In genomic region chr18:79100944-79101343, GRCh38 we compare ENCODE assay signal across 26 cellular contexts.
"Had no signal": no experiment of that assay in that cellular context is flagged by ENCODE, and none has a peak within 500 bp of the region (broad histone marks: within the 10 kb centered on the region; RNA-seq: fewer than 3 reads in every experiment).

No MANE protein-coding gene starts in this region.

- ATAC-seq: activated naive CD4-positive, alpha-beta T cell treated with anti-CD3 and anti-CD28 coated beads, Interleukin-2, amount 50 U/mL, for 72 hours; activated T-cell treated with anti-CD3 and anti-CD28 coated beads, Interleukin-2, amount 50 U/mL, for 4 hours; esophagus mucosa; T-helper 17 cell; WTC11 had no signal

- H3K36me3 ChIP-seq: ascending aorta, breast epithelium, cardiac muscle cell had no signal

- H3K4me3 ChIP-seq: ascending aorta, breast epithelium, cardiac muscle cell, coronary artery, dorsolateral prefrontal cortex had no signal

- H3K27me3 ChIP-seq: ascending aorta, breast epithelium, cardiac muscle cell, dorsolateral prefrontal cortex had no signal

- H3K9me3 ChIP-seq: ascending aorta, breast epithelium had no signal

- DNase-seq: activated CD4-positive, alpha-beta memory T cell treated with anti-CD3 and anti-CD28 coated beads, Interleukin-2, amount 10 ng/mL, durations not matched to agents 7 days and 5 days; activated CD4-positive, alpha-beta T cell treated with anti-CD3 and anti-CD28 coated beads for 1 hour; activated CD4-positive, alpha-beta T cell treated with anti-CD3 and anti-CD28 coated beads for 4 hours; activated CD4-positive, alpha-beta T cell treated with anti-CD3 and anti-CD28 coated beads, Interleukin-2, amount 10 ng/mL, durations not matched to agents 7 days and 5 days; activated CD4-positive, alpha-beta T cell treated with anti-CD3 and anti-CD28 coated beads, Interleukin-2, amount 50 U/mL, for 4 hours; activated CD8-positive, alpha-beta memory T cell treated with anti-CD3 and anti-CD28 coated beads, Interleukin-2, amount 50 U/mL, for 48 hours; activated effector memory CD4-positive, alpha-beta T cell treated with anti-CD3 and anti-CD28 coated beads, Interleukin-2, amount 50 U/mL, for 16 hours; activated naive CD4-positive, alpha-beta T cell treated with anti-CD3 and anti-CD28 coated beads, Interleukin-2, amount 10 ng/mL, durations not matched to agents 7 days and 5 days; activated naive CD8-positive, alpha-beta T cell treated with anti-CD3 and anti-CD28 coated beads, Interleukin-2, amount 10 ng/mL, durations not matched to agents 7 days and 5 days; activated T-cell treated with anti-CD3 and anti-CD28 coated beads for 4 hours; activated T-cell treated with anti-CD3 and anti-CD28 coated beads, Interleukin-2, amount 50 U/mL, for 4 hours; central memory CD4-positive, alpha-beta T cell; dorsolateral prefrontal cortex; effector memory CD4-positive, alpha-beta T cell; endodermal cell; foreskin fibroblast; head of caudate nucleus; T-helper 1 cell; T-helper 17 cell had no signal

- H3K27ac ChIP-seq: ascending aorta, breast epithelium, cardiac muscle cell, coronary artery, dorsolateral prefrontal cortex had no signal

- H3K4me1 ChIP-seq: ascending aorta, breast epithelium had no signal
